Comparison of ENCODE assay signal across 8 cellular contexts in the genomic region with DNA sequence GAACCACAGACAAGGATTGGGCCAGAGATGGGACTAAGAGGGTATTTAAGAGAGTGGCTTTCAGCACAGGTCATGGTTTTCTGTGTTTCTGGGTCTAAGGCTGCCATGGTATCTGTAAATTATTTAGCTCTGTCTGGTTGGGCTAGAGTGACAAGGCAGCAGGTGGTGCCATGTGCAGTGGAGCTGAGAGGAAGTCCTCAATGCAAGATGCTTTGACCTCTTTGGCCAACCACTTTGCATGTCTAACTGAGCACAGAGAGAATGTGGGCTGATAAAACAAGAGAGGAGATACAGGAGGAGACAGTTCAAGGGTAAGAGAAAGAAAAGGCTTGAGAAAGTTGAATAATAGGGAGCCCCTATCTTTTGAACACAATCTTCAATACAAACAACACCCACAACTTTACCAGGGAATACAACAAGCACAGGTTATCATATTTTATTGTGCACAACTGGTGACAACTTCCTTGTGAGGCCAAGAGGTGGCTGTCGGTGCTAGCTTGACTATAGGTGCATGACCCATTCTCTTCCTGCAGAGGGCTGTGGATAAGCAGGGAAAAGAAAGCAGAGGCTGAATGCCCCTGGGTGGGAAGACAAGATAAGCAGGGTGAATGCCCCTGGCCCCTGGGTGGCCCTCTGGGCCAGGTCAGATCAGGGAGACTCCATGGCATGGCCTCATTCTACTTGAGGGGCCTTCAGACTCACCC. TPM values are rescaled to one million over a fixed set of nuclear protein-coding genes. Genes with fewer than 3 reads are reported as not detected.
DNase-seq lines count a peak whose midpoint lies in the region; ATAC-seq and TF ChIP-seq lines count a peak whose summit lies in the region.

No MANE protein-coding gene starts in this region.

- H3K27ac Mint-ChIP-seq in nephron progenitor cell (no peak overlapping the region), chondrocyte (ENCODE audit: unreplicated experiment) (no peak overlapping the region)

- in situ Hi-C loops in GM13977 (cut with MboI; ENCODE audit: low pct_unique_long_range_greater_than_20kb, low sequenced_read_pairs, unreplicated experiment) = no loop called here
- in situ Hi-C loops in transverse colon (cut with MboI; ENCODE audit: low pct_ligation_motif_present in 1 of 4, low pct_unique_long_range_greater_than_20kb in 1 of 4, low sequenced_read_pairs in 3 of 4) = no loop called here

- H3K4me1 ChIP-seq in transverse colon = no peaks in the 10 kb centered on the region

- no peak overlapping the region for H3K27ac ChIP-seq in transverse colon

- no peaks in the 10 kb centered on the region for H3K27me3 ChIP-seq in transverse colon

- ATAC-seq in GM21529 (IDR thresholded peaks at IDR 0.05; ENCODE audit: unreplicated experiment) (peak; percentile 81), HG03432 (IDR thresholded peaks at IDR 0.05; ENCODE audit: unreplicated experiment) (peak; percentile 94)

- peak; percentile 38 for DNase-seq in GM13977 (ENCODE audit: low spot score)
- peak; percentile 4 for DNase-seq in epithelial cell of esophagus (ENCODE audit: low read depth)
- DNase-seq in nephron progenitor cell = no peak
- no peak for DNase-seq in chondrocyte (ENCODE audit: low spot score)
- DNase-seq in transverse colon = no peak
- no peak for DNase-seq in putamen (ENCODE audit: low spot score)

- intact Hi-C loops in transverse colon (cut with DNase I; ENCODE audit: low total_unique reads) = no loop called here

- 42 to 71% methylated on average over 1 of the region's 1 CpG for WGBS in transverse colon (ENCODE audit: low coverage in 1 of 2), 2 donors

- H3K4me3 ChIP-seq in epithelial cell of esophagus (ENCODE audit: low read length) (no peak overlapping the region), transverse colon (no peak overlapping the region)

- no peak overlapping the region for H3K4me3 Mint-ChIP-seq in nephron progenitor cell
- no peak overlapping the region for H3K4me3 Mint-ChIP-seq in chondrocyte (ENCODE audit: unreplicated experiment)

- no peak for TF ChIP-seq EP300 in transverse colon (IDR thresholded peaks at IDR 0.05; ENCODE audit: low read depth)

- H3K36me3 Mint-ChIP-seq in nephron progenitor cell (ENCODE audit: low read depth) (no peaks in the 10 kb centered on the region), chondrocyte (ENCODE audit: low read depth) (peaks cover 26% of the 10 kb centered on the region)

- TF ChIP-seq POLR2A in transverse colon (IDR thresholded peaks at IDR 0.05) = no peak

- no peaks in the 10 kb centered on the region for H3K36me3 ChIP-seq in transverse colon

- no peaks in the 10 kb centered on the region for H3K9me3 ChIP-seq in transverse colon

- no peak for TF ChIP-seq CTCF in GM13977 (IDR thresholded peaks at IDR 0.05; ENCODE audit: extremely low read depth, insufficient read depth, missing control alignments)
- TF ChIP-seq CTCF in epithelial cell of esophagus (IDR thresholded peaks at IDR 0.05; ENCODE audit: insufficient read depth, low read depth, low read length, missing control alignments) = peak; percentile 31
- TF ChIP-seq CTCF in nephron progenitor cell (IDR thresholded peaks at IDR 0.05) = no peak
- TF ChIP-seq CTCF in chondrocyte (IDR thresholded peaks at IDR 0.05) = no peak
- TF ChIP-seq CTCF in transverse colon (IDR thresholded peaks at IDR 0.05) = peak in 1 of 5 experiments; percentile 7

- H3K27me3 Mint-ChIP-seq in nephron progenitor cell (ENCODE audit: low read depth, poor library complexity) = peaks cover 6% of the 10 kb centered on the region
- no peaks in the 10 kb centered on the region for H3K27me3 Mint-ChIP-seq in chondrocyte (ENCODE audit: low read depth)

- H3K4me1 Mint-ChIP-seq in nephron progenitor cell = peaks cover 28% of the 10 kb centered on the region
- H3K4me1 Mint-ChIP-seq in chondrocyte (ENCODE audit: low read depth) = no peaks in the 10 kb centered on the region

- no peaks in the 10 kb centered on the region for H3K9me3 Mint-ChIP-seq in nephron progenitor cell
- peaks cover 5% of the 10 kb centered on the region for H3K9me3 Mint-ChIP-seq in chondrocyte (ENCODE audit: low read depth)

RNA-seq across cellular contexts. Expression of a gene that starts 12.3 kb away (rescaled TPM):
- total RNA-seq in chondrocyte = 1.4 to 2.1 TPM (median 1.5 TPM) in 3 replicates
- 1 to 10 TPM in 3 of 4 donors, not detected in 1; 1.6 to 5.2 (median 4.3) TPM for total RNA-seq in transverse colon

Comparison
In these comparisons a context has a peak if more than half of its experiments do, and no peak if none do; other contexts are left out.
1. DNase-seq: peak in GM13977 (single experiment) and epithelial cell of esophagus (single experiment); none in nephron progenitor cell (single experiment), chondrocyte (single experiment), transverse colon (single experiment) and putamen (single experiment).